Comparison of ENCODE assay signal across 12 cellular contexts in the genomic region with DNA sequence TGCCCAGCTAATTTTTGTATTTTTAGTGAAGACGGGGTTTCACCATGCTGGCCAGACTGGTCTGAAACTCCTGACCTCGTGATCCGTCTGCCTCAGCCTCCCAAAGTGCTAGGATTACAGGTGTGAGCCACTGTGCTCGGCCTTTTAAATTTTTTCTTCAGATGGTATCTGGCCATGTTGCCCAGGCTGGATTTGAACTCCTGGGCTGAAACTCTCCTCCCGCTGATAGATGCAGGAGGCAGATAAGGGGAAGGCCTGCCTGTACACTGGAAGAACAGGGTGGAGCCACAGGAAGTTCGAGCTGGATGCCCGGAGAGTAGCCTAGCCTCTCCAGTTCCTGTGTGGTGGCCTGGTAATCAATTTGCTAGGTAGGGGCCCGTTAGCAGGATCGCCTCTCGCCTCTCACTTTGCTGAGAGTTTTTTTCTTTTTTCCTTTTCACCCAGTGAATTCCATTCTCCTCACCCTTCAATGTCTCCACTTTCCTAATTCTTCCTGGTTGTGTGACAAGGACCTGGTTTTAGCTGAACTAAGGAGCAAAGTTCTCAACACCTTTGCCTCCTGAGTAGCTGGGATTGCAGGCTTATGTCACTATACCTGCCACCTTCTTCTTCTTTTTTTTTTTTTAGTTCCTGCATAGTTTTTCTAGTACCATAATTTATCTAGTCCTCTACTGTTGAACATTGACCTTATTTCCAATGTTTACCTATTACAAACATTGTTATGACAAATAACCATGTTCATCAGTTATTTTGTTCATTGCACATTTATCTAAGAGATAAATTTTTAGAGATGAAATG.
"Had no signal": no experiment of that assay in that cellular context is flagged by ENCODE, and none has a peak within 500 bp of the region (broad histone marks: within the 10 kb centered on the region; RNA-seq: fewer than 3 reads in every experiment).

No MANE protein-coding gene starts in this region.

- H3K4me3 Mint-ChIP-seq: activated naive CD4-positive, alpha-beta T cell treated with anti-CD3 and anti-CD28 coated beads for 36 hours; activated T-helper 17 cell treated with anti-CD3 and anti-CD28 coated beads, Interleukin-2, amount 50 U/mL, for 72 hours; neural crest cell had no signal

- H3K36me3 ChIP-seq: ovary, stomach, thoracic aorta, uterus had no signal

- H3K9me3 Mint-ChIP-seq: activated naive CD4-positive, alpha-beta T cell treated with anti-CD3 and anti-CD28 coated beads for 36 hours; activated T-helper 17 cell treated with anti-CD3 and anti-CD28 coated beads, Interleukin-2, amount 50 U/mL, for 72 hours; neural crest cell had no signal

- H3K4me3 ChIP-seq: ovary, stomach, thoracic aorta, uterus had no signal

- H3K4me1 Mint-ChIP-seq: activated T-helper 17 cell treated with anti-CD3 and anti-CD28 coated beads, Interleukin-2, amount 50 U/mL, for 72 hours; neural crest cell had no signal

- H3K27me3 Mint-ChIP-seq: activated T-helper 17 cell treated with anti-CD3 and anti-CD28 coated beads, Interleukin-2, amount 50 U/mL, for 72 hours had no signal

- ATAC-seq: activated T-helper 17 cell treated with anti-CD3 and anti-CD28 coated beads, Interleukin-2, amount 50 U/mL, for 72 hours had no signal

- H3K27ac Mint-ChIP-seq: activated naive CD4-positive, alpha-beta T cell treated with anti-CD3 and anti-CD28 coated beads for 36 hours; activated T-helper 17 cell treated with anti-CD3 and anti-CD28 coated beads, Interleukin-2, amount 50 U/mL, for 72 hours had no signal

- DNase-seq: activated CD4-positive, alpha-beta T cell treated with anti-CD3 and anti-CD28 coated beads for 48 hours; activated naive CD4-positive, alpha-beta T cell treated with anti-CD3 and anti-CD28 coated beads for 36 hours; caudate nucleus; cortex of kidney; effector memory CD4-positive, alpha-beta T cell; ovary; stimulated activated CD4-positive, alpha-beta T cell treated with anti-CD3 and anti-CD28 coated beads, Interleukin-4, amount 100 ng/mL, for 4 hours; stomach; uterus had no signal

- H3K9me3 ChIP-seq: ovary, stomach, thoracic aorta, uterus had no signal

- H3K27ac ChIP-seq: ovary, stomach, thoracic aorta, uterus had no signal

- H3K4me1 ChIP-seq: uterus had no signal

- H3K27me3 ChIP-seq: ovary, stomach, uterus had no signal
